Comparison of ENCODE assay signal across 1 cellular context in the genomic region with DNA sequence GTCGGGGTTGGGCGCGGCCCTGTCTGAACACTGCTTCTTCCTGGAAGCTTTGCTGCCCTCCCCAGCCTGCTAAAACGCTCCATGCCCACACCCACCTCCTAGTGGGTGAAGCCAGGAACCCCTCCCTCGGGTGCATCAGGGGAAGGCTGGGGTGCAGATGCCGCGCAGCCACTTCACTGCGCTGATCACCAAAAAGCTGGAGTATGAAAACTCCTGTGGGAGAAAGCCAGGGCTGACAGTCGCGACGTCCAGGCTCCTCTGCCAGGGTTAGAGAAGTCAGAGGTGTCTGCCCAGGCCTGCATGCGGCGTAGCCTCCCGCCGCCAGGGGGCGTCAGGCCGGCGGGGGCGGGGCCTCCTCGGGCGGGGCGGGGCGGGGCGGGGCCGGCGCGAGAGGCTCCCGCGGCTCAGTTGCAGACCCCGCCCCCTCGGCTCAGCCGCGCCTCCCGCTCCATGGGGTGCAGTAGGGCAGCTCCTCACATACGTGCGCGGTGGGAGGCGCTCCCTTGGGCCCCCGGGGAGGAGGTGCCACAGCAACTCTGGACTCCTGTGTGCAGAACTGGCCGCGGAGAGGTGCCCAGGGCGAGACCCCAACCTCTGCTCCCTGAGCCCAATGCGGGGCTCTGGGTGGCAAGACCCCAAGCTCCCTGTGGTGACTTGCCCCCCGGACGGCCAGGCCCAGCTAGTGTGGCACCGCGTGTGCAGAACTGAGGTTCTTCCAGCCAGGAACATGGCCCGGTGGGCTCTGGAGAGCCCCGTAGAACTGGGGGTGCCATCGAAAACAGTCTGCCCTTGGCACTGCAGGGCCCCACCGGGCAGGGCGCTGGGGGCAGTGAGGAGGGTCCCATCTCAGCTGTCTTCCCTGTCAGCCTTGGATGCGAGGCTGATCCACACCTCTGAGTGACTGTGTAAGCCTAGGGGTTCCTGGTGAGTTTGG.
TF ChIP-seq lines count a peak whose summit lies in the region.

No MANE protein-coding gene starts in this region.

TF ChIP-seq in GM12878, 131 proteins besides CTCF, POLR2A, EP300 and RAD21:
- TF ChIP-seq TAF1 (IDR thresholded peaks at IDR 0.05; ENCODE audit: borderline replicate concordance, low read depth, low read length) (peak; percentile 35; the same call in 1 of the 2 replicates), GATAD2B (conservative IDR thresholded peaks at IDR 0.05; ENCODE audit: low read depth) (0 out of 2 replicates have a peak, but pooled peaks have one; percentile 30), ZNF24 (IDR thresholded peaks at IDR 0.05) (no peak), MXI1 (IDR thresholded peaks at IDR 0.05; ENCODE audit: low read depth, low read length) (peak; percentile 10; the same call in 1 of the 2 replicates), RBBP5 (conservative IDR thresholded peaks at IDR 0.05) (no peak), IKZF1 (conservative IDR thresholded peaks at IDR 0.05) (0 out of 2 replicates have a peak, but pooled peaks have one; percentile 9), CBFB (IDR thresholded peaks at IDR 0.05; ENCODE audit: low read depth) (no peak), NFIC (IDR thresholded peaks at IDR 0.05; ENCODE audit: low read depth, low read length) (no peak), EED (IDR thresholded peaks at IDR 0.05; ENCODE audit: low read depth) (no peak), BHLHE40 (IDR thresholded peaks at IDR 0.05; ENCODE audit: borderline replicate concordance in 1 of 2, low read depth in 2 of 2, low read length in 1 of 2) (peak in 1 of 2 experiments; percentile 61; a peak in 1 of 4 replicates), SIN3A (IDR thresholded peaks at IDR 0.05; ENCODE audit: low read depth, low read length) (0 out of 2 replicates have a peak, but pooled peaks have one; percentile 39), DPF2 (IDR thresholded peaks at IDR 0.05) (no peak), JUND (IDR thresholded peaks at IDR 0.05; ENCODE audit: low read depth, low read length) (0 out of 2 replicates have a peak, but pooled peaks have one; percentile 9), KAT2A (conservative IDR thresholded peaks at IDR 0.05; ENCODE audit: control insufficient read depth, low read depth, low read length) (no peak), YY1 (IDR thresholded peaks at IDR 0.05; ENCODE audit: low read depth, low read length) (peak; percentile 60), KDM1A (IDR thresholded peaks at IDR 0.05; ENCODE audit: borderline replicate concordance) (no peak), NBN (IDR thresholded peaks at IDR 0.05) (no peak), NR2F1 (conservative IDR thresholded peaks at IDR 0.05) (peak; percentile 31; the same call in 1 of the 2 replicates), POU2F2 (IDR thresholded peaks at IDR 0.05; ENCODE audit: borderline replicate concordance, low read depth, low read length) (peak; percentile 70; the same call in 2 of the 3 replicates), EGR1 (IDR thresholded peaks at IDR 0.05; ENCODE audit: borderline replicate concordance in 1 of 2, low read depth in 2 of 2, low read length in 2 of 2) (peak in 1 of 2 experiments; percentile 84; a peak in 2 of 3 replicates), SREBF2 (IDR thresholded peaks at IDR 0.05; ENCODE audit: low read length) (no peak), MEF2B (IDR thresholded peaks at IDR 0.05; ENCODE audit: partially characterized antibody, poor library complexity, severe bottlenecking) (peak; percentile 48), TCF3 (IDR thresholded peaks at IDR 0.05; ENCODE audit: borderline replicate concordance, insufficient read depth, low read depth, low read length) (no peak), CREM (IDR thresholded peaks at IDR 0.05; ENCODE audit: low read depth) (peak; percentile 58), SP1 (IDR thresholded peaks at IDR 0.05; ENCODE audit: low read depth, low read length) (peak; percentile 54), PAX5 (IDR thresholded peaks at IDR 0.05; ENCODE audit: borderline replicate concordance, low read depth, low read length) (no peak), TCF7 (IDR thresholded peaks at IDR 0.05; ENCODE audit: borderline replicate concordance) (no peak), ATF7 (IDR thresholded peaks at IDR 0.05; ENCODE audit: low read depth) (no peak), HDGF (IDR thresholded peaks at IDR 0.05) (peak; percentile 49), ZNF207 (IDR thresholded peaks at IDR 0.05; ENCODE audit: borderline replicate concordance) (0 out of 2 replicates have a peak, but pooled peaks have one; percentile 26), RUNX3 (IDR thresholded peaks at IDR 0.05; ENCODE audit: low read length) (no peak), GABPA (IDR thresholded peaks at IDR 0.05; ENCODE audit: low read depth) (no peak), ETV6 (conservative IDR thresholded peaks at IDR 0.05 in 1 of 2, IDR thresholded peaks at IDR 0.05 in 1 of 2; ENCODE audit: borderline replicate concordance in 1 of 2, low read depth in 1 of 2) (no peak), SMARCA5 (IDR thresholded peaks at IDR 0.05) (peak; percentile 23; the same call in 1 of the 2 replicates), CHD1 (IDR thresholded peaks at IDR 0.05; ENCODE audit: low read depth, low read length) (no peak), RELA (IDR thresholded peaks at IDR 0.05; ENCODE audit: borderline replicate concordance, partially characterized antibody) (peak; percentile 6), LARP7 (IDR thresholded peaks at IDR 0.05) (peak; percentile 23; the same call in 1 of the 2 replicates), RFX5 (IDR thresholded peaks at IDR 0.05; ENCODE audit: low read depth, low read length) (no peak), SMC3 (IDR thresholded peaks at IDR 0.05; ENCODE audit: borderline replicate concordance, low read length) (no peak)
- TF ChIP-seq, protein P1, sequence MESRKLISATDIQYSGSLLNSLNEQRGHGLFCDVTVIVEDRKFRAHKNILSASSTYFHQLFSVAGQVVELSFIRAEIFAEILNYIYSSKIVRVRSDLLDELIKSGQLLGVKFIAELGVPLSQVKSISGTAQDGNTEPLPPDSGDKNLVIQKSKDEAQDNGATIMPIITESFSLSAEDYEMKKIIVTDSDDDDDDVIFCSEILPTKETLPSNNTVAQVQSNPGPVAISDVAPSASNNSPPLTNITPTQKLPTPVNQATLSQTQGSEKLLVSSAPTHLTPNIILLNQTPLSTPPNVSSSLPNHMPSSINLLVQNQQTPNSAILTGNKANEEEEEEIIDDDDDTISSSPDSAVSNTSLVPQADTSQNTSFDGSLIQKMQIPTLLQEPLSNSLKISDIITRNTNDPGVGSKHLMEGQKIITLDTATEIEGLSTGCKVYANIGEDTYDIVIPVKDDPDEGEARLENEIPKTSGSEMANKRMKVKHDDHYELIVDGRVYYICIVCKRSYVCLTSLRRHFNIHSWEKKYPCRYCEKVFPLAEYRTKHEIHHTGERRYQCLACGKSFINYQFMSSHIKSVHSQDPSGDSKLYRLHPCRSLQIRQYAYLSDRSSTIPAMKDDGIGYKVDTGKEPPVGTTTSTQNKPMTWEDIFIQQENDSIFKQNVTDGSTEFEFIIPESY (IDR thresholded peaks at IDR 0.05) = no peak
- TF ChIP-seq, protein P2, sequence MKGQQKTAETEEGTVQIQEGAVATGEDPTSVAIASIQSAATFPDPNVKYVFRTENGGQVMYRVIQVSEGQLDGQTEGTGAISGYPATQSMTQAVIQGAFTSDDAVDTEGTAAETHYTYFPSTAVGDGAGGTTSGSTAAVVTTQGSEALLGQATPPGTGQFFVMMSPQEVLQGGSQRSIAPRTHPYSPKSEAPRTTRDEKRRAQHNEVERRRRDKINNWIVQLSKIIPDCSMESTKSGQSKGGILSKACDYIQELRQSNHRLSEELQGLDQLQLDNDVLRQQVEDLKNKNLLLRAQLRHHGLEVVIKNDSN (IDR thresholded peaks at IDR 0.05; ENCODE audit: borderline replicate concordance, extremely low read length, insufficient read depth, low read depth, low read length) = no peak
- TF ChIP-seq, protein P3, sequence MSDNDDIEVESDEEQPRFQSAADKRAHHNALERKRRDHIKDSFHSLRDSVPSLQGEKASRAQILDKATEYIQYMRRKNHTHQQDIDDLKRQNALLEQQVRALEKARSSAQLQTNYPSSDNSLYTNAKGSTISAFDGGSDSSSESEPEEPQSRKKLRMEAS (IDR thresholded peaks at IDR 0.05; ENCODE audit: low read depth, low read length) = 0 out of 2 replicates have a peak, but pooled peaks have one; percentile 5
- TF ChIP-seq, protein P4, sequence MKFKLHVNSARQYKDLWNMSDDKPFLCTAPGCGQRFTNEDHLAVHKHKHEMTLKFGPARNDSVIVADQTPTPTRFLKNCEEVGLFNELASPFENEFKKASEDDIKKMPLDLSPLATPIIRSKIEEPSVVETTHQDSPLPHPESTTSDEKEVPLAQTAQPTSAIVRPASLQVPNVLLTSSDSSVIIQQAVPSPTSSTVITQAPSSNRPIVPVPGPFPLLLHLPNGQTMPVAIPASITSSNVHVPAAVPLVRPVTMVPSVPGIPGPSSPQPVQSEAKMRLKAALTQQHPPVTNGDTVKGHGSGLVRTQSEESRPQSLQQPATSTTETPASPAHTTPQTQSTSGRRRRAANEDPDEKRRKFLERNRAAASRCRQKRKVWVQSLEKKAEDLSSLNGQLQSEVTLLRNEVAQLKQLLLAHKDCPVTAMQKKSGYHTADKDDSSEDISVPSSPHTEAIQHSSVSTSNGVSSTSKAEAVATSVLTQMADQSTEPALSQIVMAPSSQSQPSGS (IDR thresholded peaks at IDR 0.05; ENCODE audit: low read length) = no peak
- TF ChIP-seq, protein P5, sequence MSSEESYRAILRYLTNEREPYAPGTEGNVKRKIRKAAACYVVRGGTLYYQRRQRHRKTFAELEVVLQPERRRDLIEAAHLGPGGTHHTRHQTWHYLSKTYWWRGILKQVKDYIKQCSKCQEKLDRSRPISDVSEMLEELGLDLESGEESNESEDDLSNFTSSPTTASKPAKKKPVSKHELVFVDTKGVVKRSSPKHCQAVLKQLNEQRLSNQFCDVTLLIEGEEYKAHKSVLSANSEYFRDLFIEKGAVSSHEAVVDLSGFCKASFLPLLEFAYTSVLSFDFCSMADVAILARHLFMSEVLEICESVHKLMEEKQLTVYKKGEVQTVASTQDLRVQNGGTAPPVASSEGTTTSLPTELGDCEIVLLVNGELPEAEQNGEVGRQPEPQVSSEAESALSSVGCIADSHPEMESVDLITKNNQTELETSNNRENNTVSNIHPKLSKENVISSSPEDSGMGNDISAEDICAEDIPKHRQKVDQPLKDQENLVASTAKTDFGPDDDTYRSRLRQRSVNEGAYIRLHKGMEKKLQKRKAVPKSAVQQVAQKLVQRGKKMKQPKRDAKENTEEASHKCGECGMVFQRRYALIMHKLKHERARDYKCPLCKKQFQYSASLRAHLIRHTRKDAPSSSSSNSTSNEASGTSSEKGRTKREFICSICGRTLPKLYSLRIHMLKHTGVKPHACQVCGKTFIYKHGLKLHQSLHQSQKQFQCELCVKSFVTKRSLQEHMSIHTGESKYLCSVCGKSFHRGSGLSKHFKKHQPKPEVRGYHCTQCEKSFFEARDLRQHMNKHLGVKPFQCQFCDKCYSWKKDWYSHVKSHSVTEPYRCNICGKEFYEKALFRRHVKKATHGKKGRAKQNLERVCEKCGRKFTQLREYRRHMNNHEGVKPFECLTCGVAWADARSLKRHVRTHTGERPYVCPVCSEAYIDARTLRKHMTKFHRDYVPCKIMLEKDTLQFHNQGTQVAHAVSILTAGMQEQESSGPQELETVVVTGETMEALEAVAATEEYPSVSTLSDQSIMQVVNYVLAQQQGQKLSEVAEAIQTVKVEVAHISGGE (CRISPR knock-in tag; IDR thresholded peaks at IDR 0.05) = no peak
- TF ChIP-seq, protein P6, sequence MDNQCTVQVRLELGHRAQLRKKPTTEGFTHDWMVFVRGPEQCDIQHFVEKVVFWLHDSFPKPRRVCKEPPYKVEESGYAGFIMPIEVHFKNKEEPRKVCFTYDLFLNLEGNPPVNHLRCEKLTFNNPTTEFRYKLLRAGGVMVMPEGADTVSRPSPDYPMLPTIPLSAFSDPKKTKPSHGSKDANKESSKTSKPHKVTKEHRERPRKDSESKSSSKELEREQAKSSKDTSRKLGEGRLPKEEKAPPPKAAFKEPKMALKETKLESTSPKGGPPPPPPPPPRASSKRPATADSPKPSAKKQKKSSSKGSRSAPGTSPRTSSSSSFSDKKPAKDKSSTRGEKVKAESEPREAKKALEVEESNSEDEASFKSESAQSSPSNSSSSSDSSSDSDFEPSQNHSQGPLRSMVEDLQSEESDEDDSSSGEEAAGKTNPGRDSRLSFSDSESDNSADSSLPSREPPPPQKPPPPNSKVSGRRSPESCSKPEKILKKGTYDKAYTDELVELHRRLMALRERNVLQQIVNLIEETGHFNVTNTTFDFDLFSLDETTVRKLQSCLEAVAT (IDR thresholded peaks at IDR 0.05) = 0 out of 2 replicates have a peak, but pooled peaks have one; percentile 9
